ENCODE assay signal across 25 cellular contexts in the genomic region with DNA sequence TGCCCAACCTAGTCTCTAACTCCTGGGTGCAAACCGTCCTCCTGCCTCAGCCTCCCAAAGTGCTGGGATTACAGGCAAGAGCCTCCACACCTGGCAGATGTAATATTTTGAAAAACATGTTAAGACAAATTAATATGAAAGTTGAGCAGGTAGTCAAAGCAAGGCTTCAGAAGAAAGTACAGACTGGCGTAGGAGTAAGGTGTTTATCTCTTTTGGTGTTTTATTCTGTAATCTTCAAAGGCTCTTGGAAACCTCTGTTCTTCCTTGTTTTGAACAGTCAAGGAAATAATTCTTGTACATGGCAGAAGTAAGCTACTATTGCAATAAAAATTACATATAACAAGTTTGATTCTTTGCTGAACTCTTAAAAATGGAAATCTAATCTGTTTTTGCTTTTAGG. TPM values are rescaled to one million over a fixed set of nuclear protein-coding genes. Genes with fewer than 3 reads are reported as not detected.
DNase-seq lines count a peak whose midpoint lies in the region; ATAC-seq and TF ChIP-seq lines count a peak whose summit lies in the region.
"Had no signal": no experiment of that assay in that cellular context is flagged by ENCODE, and none has a peak within 500 bp of the region (broad histone marks: within the 10 kb centered on the region; RNA-seq: fewer than 3 reads in every experiment).

No MANE protein-coding gene starts in this region.

- H3K4me3 Mint-ChIP-seq in activated naive CD4-positive, alpha-beta T cell treated with anti-CD3 and anti-CD28 coated beads, Interleukin-2, amount 10 ng/mL, durations not matched to agents 7 days and 5 days, result peak overlapping the region; percentile 53
- peak overlapping the region; percentile 92 for H3K4me3 Mint-ChIP-seq in activated naive CD8-positive, alpha-beta T cell
- H3K4me3 Mint-ChIP-seq: stimulated activated memory B cell treated with anti-CD40 and anti-IgM and Interleukin-4, amounts not matched to agents 10 μg/mL and 1 μg/mL and 100 μg/mL, for 72 hours had no signal

- no peak overlapping the region for H3K4me2 ChIP-seq in osteoblast (ENCODE audit: insufficient read depth, low read length)
- no peak overlapping the region for H3K4me2 ChIP-seq in Karpas-422 (ENCODE audit: low read depth, low read length, poor library complexity, severe bottlenecking)

- H3K9me3 Mint-ChIP-seq in activated naive CD4-positive, alpha-beta T cell treated with anti-CD3 and anti-CD28 coated beads, Interleukin-2, amount 10 ng/mL, durations not matched to agents 7 days and 5 days, result no peaks in the 10 kb centered on the region
- H3K9me3 Mint-ChIP-seq in activated naive CD8-positive, alpha-beta T cell (ENCODE audit: low read depth), result no peaks in the 10 kb centered on the region
- H3K9me3 Mint-ChIP-seq: stimulated activated memory B cell treated with anti-CD40 and anti-IgM and Interleukin-4, amounts not matched to agents 10 μg/mL and 1 μg/mL and 100 μg/mL, for 72 hours had no signal

- H3K27me3 Mint-ChIP-seq in activated naive CD4-positive, alpha-beta T cell treated with anti-CD3 and anti-CD28 coated beads, Interleukin-2, amount 10 ng/mL, durations not matched to agents 7 days and 5 days, result no peaks in the 10 kb centered on the region
- no peaks in the 10 kb centered on the region for H3K27me3 Mint-ChIP-seq in activated naive CD8-positive, alpha-beta T cell
- H3K27me3 Mint-ChIP-seq: stimulated activated memory B cell treated with anti-CD40 and anti-IgM and Interleukin-4, amounts not matched to agents 10 μg/mL and 1 μg/mL and 100 μg/mL, for 72 hours had no signal

- peaks cover 83% of the 10 kb centered on the region for H3K79me2 ChIP-seq in osteoblast (ENCODE audit: insufficient read depth, low read length)
- peaks cover 92% of the 10 kb centered on the region for H3K79me2 ChIP-seq in Karpas-422 (ENCODE audit: low read length)

- H2AFZ ChIP-seq in osteoblast (ENCODE audit: low read length) (no peak overlapping the region), Karpas-422 (ENCODE audit: low read length) (no peak overlapping the region)

- no peaks in the 10 kb centered on the region for H3K9me2 ChIP-seq in Karpas-422 (replicated peaks; ENCODE audit: insufficient read depth, low read length)

- H3K4me1 ChIP-seq in osteoblast (ENCODE audit: insufficient read depth, low read length) (peaks cover 7% of the 10 kb centered on the region), heart right ventricle (peaks cover 0 to 62% (median 28%) of the 10 kb centered on the region in 9 donors), Karpas-422 (ENCODE audit: low read length) (peaks cover 14% of the 10 kb centered on the region)

- H3K27me3 ChIP-seq in osteoblast (ENCODE audit: insufficient read depth, low read length) (no peaks in the 10 kb centered on the region), heart right ventricle (no peaks in the 10 kb centered on the region), Karpas-422 (ENCODE audit: low read length) (no peaks in the 10 kb centered on the region)
- H3K27me3 ChIP-seq: body of pancreas, foreskin keratinocyte, pancreas, tibial nerve had no signal

- CTCF ChIA-PET in activated naive CD4-positive, alpha-beta T cell treated with anti-CD3 and anti-CD28 coated beads, Interleukin-2, amount 10 ng/mL, durations not matched to agents 7 days and 5 days (lab: Charles Lee), result interaction anchor here (1.0 kb wide), 1 partner anchor 77 kb away, joined by 3 read pairs; no protein-coding TSS in a partner anchor

- H3K27ac ChIP-seq in osteoblast (ENCODE audit: low read depth, low read length), result peak overlapping the region; percentile 17
- H3K27ac ChIP-seq in heart right ventricle, result no peak overlapping the region
- no peak overlapping the region for H3K27ac ChIP-seq in Karpas-422 (ENCODE audit: low read length)
- H3K27ac ChIP-seq: body of pancreas, coronary artery, foreskin keratinocyte, pancreas had no signal

- DNase-seq in activated naive CD4-positive, alpha-beta T cell treated with anti-CD3 and anti-CD28 coated beads, Interleukin-2, amount 10 ng/mL, durations not matched to agents 7 days and 5 days, result no peak
- DNase-seq in activated naive CD4-positive, alpha-beta T cell treated with anti-CD3 and anti-CD28 coated beads, Interleukin-2, amount 50 U/mL, for 16 hours, result no peak
- no peak for DNase-seq in NB4 (ENCODE audit: low read depth)
- peak; percentile 35 for DNase-seq in osteoblast (ENCODE audit: insufficient read length, low spot score, missing footprints)
- DNase-seq in heart right ventricle, result no peak
- no peak for DNase-seq in Karpas-422
- no peak for DNase-seq in NCI-H69 (lab: John Stamatoyannopoulos, UW)
- DNase-seq: activated CD4-positive, alpha-beta T cell treated with anti-CD3 and anti-CD28 coated beads, Interleukin-2, amount 50 U/mL, for 48 hours; activated gamma-delta T cell treated with Interleukin-2 at 50 U/mL for 16 hours; body of pancreas; Calu3; EL; foreskin keratinocyte; hippocampal formation; NCI-H1048; NCI-H2081; pancreas had no signal

- no peaks in the 10 kb centered on the region for H3K9me3 ChIP-seq in osteoblast (ENCODE audit: low read depth, low read length)
- H3K9me3 ChIP-seq in heart right ventricle, result no peaks in the 10 kb centered on the region
- no peaks in the 10 kb centered on the region for H3K9me3 ChIP-seq in Karpas-422 (ENCODE audit: low read length)
- H3K9me3 ChIP-seq: body of pancreas, pancreas, tibial nerve had no signal

- H3K4me3 ChIP-seq in NB4 (ENCODE audit: low read depth, low read length), result peak overlapping the region; percentile 32
- no peak overlapping the region for H3K4me3 ChIP-seq in osteoblast (ENCODE audit: insufficient read depth, low read length)
- H3K4me3 ChIP-seq in heart right ventricle, result no peak overlapping the region
- H3K4me3 ChIP-seq in Karpas-422 (ENCODE audit: low read length), result no peak overlapping the region
- H3K4me3 ChIP-seq: body of pancreas, coronary artery, K562, lung, pancreas, tibial nerve had no signal

- no peak for TF ChIP-seq POLR2A in NB4 (IDR thresholded peaks at IDR 0.05; ENCODE audit: extremely low read depth, insufficient read length)

- WGBS in heart right ventricle, 2 donors, result 88 to 92% methylated on average over 2 of the region's 2 CpGs

- TF ChIP-seq CTCF in NB4 (IDR thresholded peaks at IDR 0.05; ENCODE audit: low read depth, low read length) (no peak), osteoblast (IDR thresholded peaks at IDR 0.05; ENCODE audit: extremely low read depth, low read depth, low read length) (no peak), heart right ventricle (IDR thresholded peaks at IDR 0.05) (no peak)

- intact Hi-C loops in heart right ventricle (cut with DNase I), result loop anchor here in 1 of 10 donors (10.0 kb wide), 1 partner anchor 152 kb away; a partner anchor contains a TSS

- H3K36me3 ChIP-seq in osteoblast (ENCODE audit: insufficient read depth, low read length), result peaks cover 5% of the 10 kb centered on the region
- H3K36me3 ChIP-seq in heart right ventricle, result peaks cover 0 to 29% (median 4%) of the 10 kb centered on the region in 9 donors
- H3K36me3 ChIP-seq in Karpas-422 (ENCODE audit: insufficient read depth, low read length), result peaks cover 37% of the 10 kb centered on the region; the same call in 1 of the 2 replicates
- H3K36me3 ChIP-seq: pancreas had no signal

- peaks cover 53% of the 10 kb centered on the region for H3K36me3 Mint-ChIP-seq in activated naive CD4-positive, alpha-beta T cell treated with anti-CD3 and anti-CD28 coated beads, Interleukin-2, amount 10 ng/mL, durations not matched to agents 7 days and 5 days
- peaks cover 22% of the 10 kb centered on the region for H3K36me3 Mint-ChIP-seq in activated naive CD8-positive, alpha-beta T cell

- no peak overlapping the region for H3K9ac ChIP-seq in Karpas-422 (ENCODE audit: low read length)

- H3K27ac Mint-ChIP-seq in activated naive CD4-positive, alpha-beta T cell treated with anti-CD3 and anti-CD28 coated beads, Interleukin-2, amount 10 ng/mL, durations not matched to agents 7 days and 5 days, result peak overlapping the region; percentile 85
- peak overlapping the region; percentile 82 for H3K27ac Mint-ChIP-seq in activated naive CD8-positive, alpha-beta T cell
- H3K27ac Mint-ChIP-seq: stimulated activated memory B cell treated with anti-CD40 and anti-IgM and Interleukin-4, amounts not matched to agents 10 μg/mL and 1 μg/mL and 100 μg/mL, for 72 hours had no signal

- H3K4me1 Mint-ChIP-seq in activated naive CD4-positive, alpha-beta T cell treated with anti-CD3 and anti-CD28 coated beads, Interleukin-2, amount 10 ng/mL, durations not matched to agents 7 days and 5 days, result peaks cover 61% of the 10 kb centered on the region
- peaks cover 61% of the 10 kb centered on the region for H3K4me1 Mint-ChIP-seq in activated naive CD8-positive, alpha-beta T cell (ENCODE audit: low read depth)

- peaks cover 31% of the 10 kb centered on the region for H4K20me1 ChIP-seq in osteoblast (ENCODE audit: insufficient read depth, low read length)
- H4K20me1 ChIP-seq in Karpas-422 (ENCODE audit: insufficient read depth, low read depth, low read length), result peaks cover 29% of the 10 kb centered on the region; the same call in 1 of the 2 replicates

- no peak for ATAC-seq in heart right ventricle
- ATAC-seq: body of pancreas; foreskin keratinocyte; K562; pancreas; sciatic nerve; SK-N-SH treated with all-trans-retinoic acid at 6 μM for 48 hours; stimulated activated memory B cell treated with anti-CD40 and anti-IgM and Interleukin-4, amounts not matched to agents 10 μg/mL and 1 μg/mL and 100 μg/mL, for 72 hours had no signal

RNA-seq across cellular contexts. Expression of a gene that starts 5.3 kb away (rescaled TPM):
- total RNA-seq in osteoblast (21.4 and 22.1 TPM in 2 replicates), heart right ventricle (10 to 100 TPM in 6 of 10 donors, 1 to 10 TPM in 4; 7.7 to 13.7 (median 10.9) TPM)
- polyA plus RNA-seq in heart right ventricle, result 1 to 10 TPM; 5.4 to 6.6 TPM
- total RNA-seq in Karpas-422 (2014; rRNA removed; shearing (Covaris generic); ENCODE audit: low replicate concordance), result 21.8 and 34.0 TPM in 2 replicates
